In the genomic region with DNA sequence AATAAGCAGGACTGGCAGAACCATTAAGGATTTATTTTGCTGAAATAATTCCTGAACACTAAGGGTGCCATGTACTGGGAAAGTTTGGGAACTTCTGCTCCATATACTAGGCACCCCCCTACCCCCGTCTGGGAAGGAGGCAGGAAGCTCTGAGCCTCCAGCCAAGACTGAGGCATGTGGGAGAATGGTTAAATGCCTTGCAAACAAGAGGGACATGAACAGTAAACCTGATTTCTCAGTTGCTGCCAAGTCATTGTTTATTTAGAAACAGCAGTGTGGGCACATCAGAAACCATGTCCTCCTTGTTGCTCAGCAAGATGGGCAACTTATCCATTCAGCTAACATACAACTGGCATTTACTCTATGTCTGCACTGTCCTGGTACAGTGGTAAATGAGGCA, we compare ENCODE assay signal across 19 cellular contexts.
A peak's percentile ranks its signal among the peaks of the same experiment; 100 is the strongest.
DNase-seq lines count a peak whose midpoint lies in the region; ATAC-seq, FAIRE-seq and TF ChIP-seq lines count a peak whose summit lies in the region.
"Had no signal": no experiment of that assay in that cellular context is flagged by ENCODE, and none has a peak within 500 bp of the region (broad histone marks: within the 10 kb centered on the region; RNA-seq: fewer than 3 reads in every experiment).

No MANE protein-coding gene starts in this region.

- no peaks in the 10 kb centered on the region for H3K79me2 ChIP-seq in osteoblast (ENCODE audit: insufficient read depth, low read length)

- H3K4me1 ChIP-seq in osteoblast (ENCODE audit: insufficient read depth, low read length), result peaks cover 38% of the 10 kb centered on the region

- H3K9me3 ChIP-seq in osteoblast (ENCODE audit: low read depth, low read length), result no peaks in the 10 kb centered on the region

- TF ChIP-seq POLR2A in GM12892 (IDR thresholded peaks at IDR 0.05; ENCODE audit: low read depth, low read length), result no peak

- peak overlapping the region; percentile 70 for H3K27ac ChIP-seq in osteoblast (ENCODE audit: low read depth, low read length)
- H3K27ac ChIP-seq: BLaER1 treated with 17β-estradiol and CSF1 and Interleukin-3, amounts not matched to agents 10 nM and 100 nM; HL-60; KMS-11; ovary had no signal

- no peak for ATAC-seq in HG02970 (IDR thresholded peaks at IDR 0.05; ENCODE audit: low FRiP score, unreplicated experiment)
- ATAC-seq: left cardiac atrium; stimulated activated effector memory CD8-positive, alpha-beta T cell treated with anti-CD3 and anti-CD28 coated beads, Interleukin-12 subunit alpha, Interleukin-12 subunit beta, amount 100 ng/mL, for 72 hours had no signal

- no peaks in the 10 kb centered on the region for H4K20me1 ChIP-seq in osteoblast (ENCODE audit: insufficient read depth, low read length)
- H4K20me1 ChIP-seq: BLaER1 treated with 17β-estradiol and CSF1 and Interleukin-3, amounts not matched to agents 10 nM and 100 nM had no signal

- no peak overlapping the region for H2AFZ ChIP-seq in osteoblast (ENCODE audit: low read length)

- TF ChIP-seq CTCF in bronchial epithelial cell (IDR thresholded peaks at IDR 0.05; ENCODE audit: insufficient read depth, low read length, severe bottlenecking) (no peak), osteoblast (IDR thresholded peaks at IDR 0.05; ENCODE audit: extremely low read depth, low read depth, low read length) (no peak)

- FAIRE-seq in bronchial epithelial cell (lab: Jason Lieb, UNC) (peak; percentile 83), GM12892 (lab: Jason Lieb, UNC) (no peak)

- H3K27me3 ChIP-seq in bronchial epithelial cell (ENCODE audit: control insufficient read depth, insufficient read depth, low read length), result no peaks in the 10 kb centered on the region
- no peaks in the 10 kb centered on the region for H3K27me3 ChIP-seq in osteoblast (ENCODE audit: insufficient read depth, low read length)
- H3K27me3 ChIP-seq: BLaER1 treated with 17β-estradiol and CSF1 and Interleukin-3, amounts not matched to agents 10 nM and 100 nM; ovary had no signal

- DNase-seq in EH (ENCODE audit: low read depth) (peak; percentile 15), NCI-H1092 (lab: John Stamatoyannopoulos, UW) (peak; percentile 34), bronchial epithelial cell (ENCODE audit: low read depth) (peak; percentile 57), osteoblast (ENCODE audit: insufficient read length, low spot score, missing footprints) (no peak), inferior parietal cortex (ENCODE audit: extremely low spot score) (no peak), GM12892 (ENCODE audit: insufficient read length) (no peak)
- DNase-seq in stimulated activated CD4-positive, alpha-beta T cell treated with anti-CD3 and anti-CD28 coated beads, Interleukin-1b, Interleukin-23, amount 100 ng/mL, for 48 hours, result no peak
- DNase-seq: activated CD4-positive, alpha-beta memory T cell treated with anti-CD3 and anti-CD28 coated beads, Interleukin-2, amount 10 ng/mL, durations not matched to agents 7 days and 5 days; effector CD8-positive, alpha-beta T cell; hypothalamus; left cardiac atrium; NCI-H1436; ovary; spleen had no signal

- no peaks in the 10 kb centered on the region for H3K36me3 ChIP-seq in bronchial epithelial cell (ENCODE audit: control insufficient read depth, insufficient read depth, low read length)
- no peaks in the 10 kb centered on the region for H3K36me3 ChIP-seq in osteoblast (ENCODE audit: insufficient read depth, low read length)
- H3K36me3 ChIP-seq: BLaER1 treated with 17β-estradiol and CSF1 and Interleukin-3, amounts not matched to agents 10 nM and 100 nM; ovary; spleen had no signal

- peak overlapping the region; percentile 3 for H3K4me2 ChIP-seq in osteoblast (ENCODE audit: insufficient read depth, low read length)
- H3K4me2 ChIP-seq: KMS-11 had no signal

- H3K4me3 ChIP-seq in bronchial epithelial cell (ENCODE audit: low read depth, low read length) (no peak overlapping the region), osteoblast (ENCODE audit: insufficient read depth, low read length) (no peak overlapping the region)
- H3K4me3 ChIP-seq: BLaER1 treated with 17β-estradiol and CSF1 and Interleukin-3, amounts not matched to agents 10 nM and 100 nM; ovary; spleen had no signal

Comparison
In these comparisons a context has a peak if more than half of its experiments do, and no peak if none do; other contexts are left out.
1. DNase-seq: peak in EH (single experiment), NCI-H1092 (single experiment) and bronchial epithelial cell (single experiment); none in osteoblast (single experiment), stimulated activated CD4-positive, alpha-beta T cell treated with anti-CD3 and anti-CD28 coated beads, Interleukin-1b, Interleukin-23, amount 100 ng/mL, for 48 hours (single experiment), inferior parietal cortex (single experiment) and GM12892 (single experiment).